9 cellular contexts compared by ENCODE assay signal in the genomic region with DNA sequence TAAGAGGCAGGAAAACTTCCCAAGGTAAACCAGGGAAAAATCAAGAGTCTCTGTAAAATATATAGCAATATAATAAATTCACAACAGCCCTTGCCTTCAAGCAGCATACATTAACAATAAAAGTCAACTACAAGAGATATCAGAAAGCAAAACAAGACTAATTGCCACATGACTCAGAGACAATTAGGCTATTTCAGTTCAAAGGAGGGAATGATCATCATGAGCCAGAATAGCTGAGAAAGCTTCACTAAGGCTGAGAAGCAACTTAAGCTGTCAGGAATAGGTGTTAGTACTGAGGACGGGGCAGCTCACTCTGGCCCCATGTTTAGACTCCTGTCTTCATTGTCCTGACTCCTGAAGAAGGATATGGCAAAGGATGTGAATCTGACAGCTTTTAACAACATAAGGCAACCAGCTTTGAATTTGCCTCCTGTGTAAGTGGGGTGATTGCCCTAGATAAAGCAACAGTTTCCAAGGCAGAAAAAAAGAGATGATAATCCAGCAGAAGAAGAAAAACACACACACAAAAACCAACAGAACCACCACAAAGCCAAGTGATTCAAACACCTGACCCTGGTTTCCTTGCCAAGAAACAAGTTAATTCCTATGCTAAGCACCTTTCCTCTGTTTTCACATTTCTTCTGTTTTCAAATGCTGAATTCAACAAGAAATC.
DNase-seq lines count a peak whose midpoint lies in the region; ATAC-seq and TF ChIP-seq lines count a peak whose summit lies in the region.
"Had no signal": no experiment of that assay in that cellular context is flagged by ENCODE, and none has a peak within 500 bp of the region (broad histone marks: within the 10 kb centered on the region; RNA-seq: fewer than 3 reads in every experiment).

No MANE protein-coding gene starts in this region.

- H3K4me3 Mint-ChIP-seq in CD8-positive, alpha-beta T cell = peak overlapping the region; percentile 46

- peaks cover 23% of the 10 kb centered on the region for H3K4me1 ChIP-seq in CD8-positive, alpha-beta T cell (ENCODE audit: insufficient read depth, low read length)
- H3K4me1 ChIP-seq in Loucy (ENCODE audit: insufficient read depth, low read length, poor library complexity, severe bottlenecking) (peaks cover 32% of the 10 kb centered on the region), mucosa of descending colon (ENCODE audit: low read depth) (peaks cover 18% of the 10 kb centered on the region)

- no peak overlapping the region for H3K4me3 ChIP-seq in CD8-positive, alpha-beta T cell (ENCODE audit: low read depth, low read length)
- peak overlapping the region; percentile 10 for H3K4me3 ChIP-seq in Loucy (ENCODE audit: low read length, poor library complexity, severe bottlenecking)
- H3K4me3 ChIP-seq in mucosa of descending colon = no peak overlapping the region

- peaks cover 7% of the 10 kb centered on the region; the same call in 1 of the 2 replicates for H3F3A ChIP-seq in Loucy (ENCODE audit: low read depth)

- no peaks in the 10 kb centered on the region for H3K27me3 Mint-ChIP-seq in CD8-positive, alpha-beta T cell (ENCODE audit: low read depth)

- no peak for DNase-seq in CD8-positive, alpha-beta T cell
- DNase-seq in central memory CD4-positive, alpha-beta T cell = peak; percentile 35
- DNase-seq in mucosa of descending colon (no peak), RKO (ENCODE audit: low spot score) (no peak), GM19238 (ENCODE audit: insufficient read length, low spot score) (no peak), mesenteric fat pad (ENCODE audit: low spot score) (no peak), DMS153 treated with DMSO at 0.1 percent for 48 hours (lab: John Stamatoyannopoulos, UW; ENCODE audit: unreplicated experiment) (no peak)
- DNase-seq: NCI-H1417 treated with DMSO at 0.1 percent for 48 hours had no signal

- ATAC-seq in CD8-positive, alpha-beta T cell = peak; percentile 38
- ATAC-seq in mucosa of descending colon = peak; percentile 64

- CTCF ChIA-PET in CD8-positive, alpha-beta T cell (lab: Charles Lee) = interaction anchor here (0.5 kb wide), 1 partner anchor 115 kb away, joined by 3 read pairs; no protein-coding TSS in a partner anchor

- peak overlapping the region; percentile 11 for H3K27ac ChIP-seq in CD8-positive, alpha-beta T cell (ENCODE audit: low read depth, low read length)

- intact Hi-C loops in CD8-positive, alpha-beta T cell (cut with DNase I, micrococcal nuclease) = loop anchor here in 1 of 2 experiments (1.0 to 5.0 kb wide), 2 partner anchors 15 to 60 kb away; a partner anchor contains a TSS
- intact Hi-C loops in mucosa of descending colon (cut with DNase I, micrococcal nuclease) = no loop called here

- no peaks in the 10 kb centered on the region for H3K36me3 ChIP-seq in CD8-positive, alpha-beta T cell (ENCODE audit: insufficient read depth, low read length)
- no peaks in the 10 kb centered on the region for H3K36me3 ChIP-seq in Loucy (ENCODE audit: insufficient read depth, low read length)
- peaks cover 3% of the 10 kb centered on the region for H3K36me3 ChIP-seq in mucosa of descending colon (ENCODE audit: low read depth)

- no peaks in the 10 kb centered on the region for H3K9me3 ChIP-seq in CD8-positive, alpha-beta T cell (ENCODE audit: low read length)
- H3K9me3 ChIP-seq in Loucy (ENCODE audit: insufficient read depth, low read depth, low read length) = no peaks in the 10 kb centered on the region
- no peaks in the 10 kb centered on the region for H3K9me3 ChIP-seq in mucosa of descending colon

- peaks cover 70% of the 10 kb centered on the region for H3K4me1 Mint-ChIP-seq in CD8-positive, alpha-beta T cell (ENCODE audit: low read depth)

- peak overlapping the region; percentile 40 for H3K4me2 ChIP-seq in Loucy (ENCODE audit: low read depth, low read length, poor library complexity, severe bottlenecking)

- H3K79me2 ChIP-seq in Loucy (ENCODE audit: insufficient read depth, low read length) = peaks cover 73% of the 10 kb centered on the region

- POLR2A ChIA-PET in CD8-positive, alpha-beta T cell (lab: Charles Lee) = interaction anchor here (1.3 kb wide), 1 partner anchor 64 kb away, joined by 3 read pairs; no protein-coding TSS in a partner anchor

- H3K27me3 ChIP-seq in CD8-positive, alpha-beta T cell (ENCODE audit: insufficient read depth, low read length) = no peaks in the 10 kb centered on the region
- H3K27me3 ChIP-seq in Loucy (ENCODE audit: insufficient read depth, low read length, poor library complexity, severe bottlenecking) = no peaks in the 10 kb centered on the region

- TF ChIP-seq CTCF in CD8-positive, alpha-beta T cell (IDR thresholded peaks at IDR 0.05) = no peak
- TF ChIP-seq CTCF in Loucy (conservative IDR thresholded peaks at IDR 0.05; ENCODE audit: low read length) (no peak), mucosa of descending colon (IDR thresholded peaks at IDR 0.05) (no peak)

- H3K36me3 Mint-ChIP-seq in CD8-positive, alpha-beta T cell = peaks cover 4% of the 10 kb centered on the region

- peaks cover 7% of the 10 kb centered on the region for H4K20me1 ChIP-seq in Loucy (ENCODE audit: insufficient read depth, low read length, poor library complexity, severe bottlenecking)

- peak overlapping the region; percentile 25 for H3K9ac ChIP-seq in Loucy (ENCODE audit: low read depth, low read length, poor library complexity, severe bottlenecking)

- no peaks in the 10 kb centered on the region for H3K9me2 ChIP-seq in Loucy (replicated peaks; ENCODE audit: low read depth, low read length)

- no peaks in the 10 kb centered on the region for H3K9me3 Mint-ChIP-seq in CD8-positive, alpha-beta T cell

- no peak overlapping the region for H2AFZ ChIP-seq in Loucy (ENCODE audit: low read length)

- peak overlapping the region; percentile 72 for H3K27ac Mint-ChIP-seq in CD8-positive, alpha-beta T cell
